ENCODE assay signal across 17 cellular contexts in genomic region chr17:68133370-68134045, GRCh38.
A peak's percentile ranks its signal among the peaks of the same experiment; 100 is the strongest.
DNase-seq lines count a peak whose midpoint lies in the region; ATAC-seq and TF ChIP-seq lines count a peak whose summit lies in the region.
"Had no signal": no experiment of that assay in that cellular context is flagged by ENCODE, and none has a peak within 500 bp of the region (broad histone marks: within the 10 kb centered on the region; RNA-seq: fewer than 3 reads in every experiment).

No MANE protein-coding gene starts in this region.

- H3K4me1 ChIP-seq in psoas muscle: peaks cover 5% of the 10 kb centered on the region
- H3K4me1 ChIP-seq: tibial nerve had no signal

- intact Hi-C loops in left ventricle myocardium superior (cut with micrococcal nuclease): no loop called here
- intact Hi-C loops in psoas muscle (cut with DNase I): no loop called here

- H3K36me3 ChIP-seq in WERI-Rb-1 (peaks cover 6% of the 10 kb centered on the region), psoas muscle (ENCODE audit: insufficient read depth in 1 of 2, low read depth in 1 of 2) (peaks cover 0 to 18% of the 10 kb centered on the region in 2 donors)

- no peak overlapping the region for H3K27ac ChIP-seq in WERI-Rb-1
- H3K27ac ChIP-seq in psoas muscle: no peak overlapping the region
- H3K27ac ChIP-seq: tibial nerve had no signal

- peak; percentile 17 for DNase-seq in G401 (ENCODE audit: low spot score)
- no peak for DNase-seq in WERI-Rb-1
- DNase-seq in left ventricle myocardium superior: peak; percentile 63
- DNase-seq in psoas muscle: peak in 1 of 2 donors; percentile 64
- DNase-seq in dermis blood vessel endothelial cell: no peak
- DNase-seq in mesenteric fat pad (ENCODE audit: low spot score): no peak
- no peak for DNase-seq in NCI-H1105 treated with DMSO at 0.1 percent for 48 hours (lab: John Stamatoyannopoulos, UW)
- DNase-seq in left lobe of liver (ENCODE audit: low spot score): no peak
- DNase-seq: activated CD4-positive, alpha-beta T cell treated with anti-CD3 and anti-CD28 coated beads, Interleukin-2, amount 50 U/mL, for 1 hour; activated naive CD4-positive, alpha-beta T cell treated with anti-CD3 and anti-CD28 coated beads for 36 hours; CD8-positive, alpha-beta T cell; DMS79; NCI-H1105; NCI-H524 treated with DMSO at 0.1 percent for 48 hours; retina; stimulated activated naive CD4-positive, alpha-beta T cell had no signal

- ATAC-seq in left ventricle myocardium superior (peak; percentile 90), psoas muscle (peak; percentile 69 to 92 (median 76)), left lobe of liver (no peak)
- ATAC-seq: CD8-positive, alpha-beta T cell had no signal

- in situ Hi-C loops in G401 (cut with HindIII; ENCODE audit: low sequenced_read_pairs): no loop called here

- H3K27me3 ChIP-seq in WERI-Rb-1 (ENCODE audit: insufficient read depth, low read depth, severe bottlenecking) (no peaks in the 10 kb centered on the region), psoas muscle (ENCODE audit: insufficient read depth in 3 of 3, low read length in 2 of 3) (no peaks in the 10 kb centered on the region)
- H3K27me3 ChIP-seq: tibial nerve had no signal

- WGBS in psoas muscle, 3 donors: 49 to 68% (median 58%) methylated on average over 9 to 11 of the region's 11 CpGs

- no peak overlapping the region for H3K4me3 ChIP-seq in WERI-Rb-1 (ENCODE audit: low read depth, low read length)
- H3K4me3 ChIP-seq in psoas muscle: no peak overlapping the region
- H3K4me3 ChIP-seq: tibial nerve had no signal

- TF ChIP-seq CTCF in WERI-Rb-1 (IDR thresholded peaks at IDR 0.05; ENCODE audit: low read depth, low read length) (peak; percentile 31; the same call in 1 of the 2 replicates), psoas muscle (IDR thresholded peaks at IDR 0.05) (no peak)

- H3K9me3 ChIP-seq in WERI-Rb-1 (ENCODE audit: severe bottlenecking) (no peaks in the 10 kb centered on the region), psoas muscle (no peaks in the 10 kb centered on the region)
- H3K9me3 ChIP-seq: tibial nerve had no signal

Comparison
In these comparisons a context has a peak if more than half of its experiments do, and no peak if none do; other contexts are left out.
1. DNase-seq: peak in G401 (single experiment) and left ventricle myocardium superior (single experiment); none in WERI-Rb-1 (single experiment), dermis blood vessel endothelial cell (single experiment), mesenteric fat pad (single experiment), NCI-H1105 treated with DMSO at 0.1 percent for 48 hours (single experiment) and left lobe of liver (single experiment).